Comparison of ENCODE assay signal across 8 cellular contexts in genomic region chr5:143001764-143002351, GRCh38.
DNase-seq lines count a peak whose midpoint lies in the region; ATAC-seq and TF ChIP-seq lines count a peak whose summit lies in the region.

No MANE protein-coding gene starts in this region.

- H3K27me3 Mint-ChIP-seq in natural killer cell treated with Interleukin-12 subunit alpha and Interleukin-12 subunit beta and Interleukin-15 and Interleukin-18, amount 100 ng/mL, for 72 hours, result no peaks in the 10 kb centered on the region

- peaks cover 80% of the 10 kb centered on the region for H3K4me1 ChIP-seq in OCI-LY1 (ENCODE audit: insufficient read depth, low read length, severe bottlenecking)

- TF ChIP-seq CTCF in OCI-LY1 (IDR thresholded peaks at IDR 0.05; ENCODE audit: low read length), result no peak

- H3K79me2 ChIP-seq in OCI-LY1 (ENCODE audit: insufficient read depth, low read length), result no peaks in the 10 kb centered on the region

- peak overlapping the region; percentile 44; the same call in 1 of the 2 replicates for H3K9ac ChIP-seq in OCI-LY1 (ENCODE audit: low read length)

- H3K9me3 ChIP-seq in OCI-LY1 (ENCODE audit: low read length), result no peaks in the 10 kb centered on the region

- H3K27ac ChIP-seq in OCI-LY1 (ENCODE audit: low read depth, low read length, poor library complexity, severe bottlenecking) (peak overlapping the region; percentile 87), caudate nucleus (ENCODE audit: low read depth, low read length) (peak overlapping the region; percentile 60)

- H3F3A ChIP-seq in OCI-LY1 (ENCODE audit: insufficient read depth, low read length), result no peaks in the 10 kb centered on the region

- no peaks in the 10 kb centered on the region for H3K27me3 ChIP-seq in OCI-LY1 (ENCODE audit: insufficient read depth, low read length)

- no peaks in the 10 kb centered on the region for H3K36me3 ChIP-seq in OCI-LY1 (ENCODE audit: insufficient read depth, low read length)

- peak overlapping the region; percentile 83 for H3K4me3 Mint-ChIP-seq in natural killer cell treated with Interleukin-12 subunit alpha and Interleukin-12 subunit beta and Interleukin-15 and Interleukin-18, amount 100 ng/mL, for 72 hours

- no peaks in the 10 kb centered on the region for H3K9me3 Mint-ChIP-seq in natural killer cell treated with Interleukin-12 subunit alpha and Interleukin-12 subunit beta and Interleukin-15 and Interleukin-18, amount 100 ng/mL, for 72 hours

- peak; percentile 83 for DNase-seq in EH (ENCODE audit: low read depth)
- peak in 1 of 61 donors; percentile 17 for DNase-seq in caudate nucleus (lab: John Stamatoyannopoulos, UW)
- DNase-seq in natural killer cell treated with Interleukin-12 subunit alpha and Interleukin-12 subunit beta and Interleukin-15 and Interleukin-18, amount 100 ng/mL, for 72 hours (ENCODE audit: low spot score), result peak; percentile 64
- DNase-seq in COLO668 (lab: John Stamatoyannopoulos, UW; ENCODE audit: unreplicated experiment), result no peak
- DNase-seq in DMS79 (lab: John Stamatoyannopoulos, UW), result no peak

- peaks cover 80 to 89% of the 10 kb centered on the region in 2 donors for H3K4me1 Mint-ChIP-seq in natural killer cell treated with Interleukin-12 subunit alpha and Interleukin-12 subunit beta and Interleukin-15 and Interleukin-18, amount 100 ng/mL, for 72 hours (ENCODE audit: low read depth in 2 of 2)

- no peak overlapping the region for H3K4me3 ChIP-seq in OCI-LY1 (ENCODE audit: low read depth, low read length, poor library complexity, severe bottlenecking)

- peak overlapping the region; percentile 80 for H2AFZ ChIP-seq in OCI-LY1 (ENCODE audit: low read length)

- ATAC-seq in natural killer cell treated with Interleukin-12 subunit alpha and Interleukin-12 subunit beta and Interleukin-15 and Interleukin-18, amount 100 ng/mL, for 72 hours, result peak; percentile 34 to 49
- ATAC-seq in HG02642 (IDR thresholded peaks at IDR 0.05; ENCODE audit: poor library complexity, unreplicated experiment), result no peak
- no peak for ATAC-seq in HG03025 (IDR thresholded peaks at IDR 0.05; ENCODE audit: low FRiP score, unreplicated experiment)

- no peaks in the 10 kb centered on the region for H3K9me2 ChIP-seq in OCI-LY1 (ENCODE audit: low read depth, low read length)

- H3K4me2 ChIP-seq in OCI-LY1 (ENCODE audit: low read length), result peak overlapping the region; percentile 47

- no peaks in the 10 kb centered on the region for H4K20me1 ChIP-seq in OCI-LY1 (ENCODE audit: insufficient read depth, low read length)

- peaks cover 14% of the 10 kb centered on the region for H3K36me3 Mint-ChIP-seq in natural killer cell treated with Interleukin-12 subunit alpha and Interleukin-12 subunit beta and Interleukin-15 and Interleukin-18, amount 100 ng/mL, for 72 hours

- peak overlapping the region; percentile 95 to 99 for H3K27ac Mint-ChIP-seq in natural killer cell treated with Interleukin-12 subunit alpha and Interleukin-12 subunit beta and Interleukin-15 and Interleukin-18, amount 100 ng/mL, for 72 hours

Comparison
In these comparisons a context has a peak if more than half of its experiments do, and no peak if none do; other contexts are left out.
1. DNase-seq: peak in EH (single experiment) and natural killer cell treated with Interleukin-12 subunit alpha and Interleukin-12 subunit beta and Interleukin-15 and Interleukin-18, amount 100 ng/mL, for 72 hours (single experiment); none in COLO668 (single experiment) and DMS79 (single experiment).
2. ATAC-seq: peak in natural killer cell treated with Interleukin-12 subunit alpha and Interleukin-12 subunit beta and Interleukin-15 and Interleukin-18, amount 100 ng/mL, for 72 hours (2 of 2); none in HG02642 (single experiment) and HG03025 (single experiment).